10 cellular contexts compared by ENCODE assay signal in the genomic region with DNA sequence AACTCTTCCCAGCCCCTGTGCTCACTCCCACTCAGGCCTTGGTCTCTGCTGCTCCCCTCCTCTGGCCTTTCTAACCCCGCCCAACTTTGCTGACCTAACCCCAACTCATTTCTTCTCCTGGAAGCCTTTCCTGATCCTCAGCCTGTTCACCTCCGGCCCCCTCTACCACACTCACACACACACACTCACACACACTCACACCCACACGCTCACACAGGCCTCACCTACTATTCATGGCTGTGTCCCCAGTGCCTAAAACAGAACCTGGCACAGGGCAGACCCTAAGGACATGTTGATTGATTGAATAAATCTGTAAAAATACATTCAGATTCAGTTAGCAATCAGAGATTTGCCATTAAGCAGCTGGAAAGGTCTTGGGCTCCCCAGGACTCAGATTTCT. TPM values are rescaled to one million over a fixed set of nuclear protein-coding genes. Genes with fewer than 3 reads are reported as not detected.
"Had no signal": no experiment of that assay in that cellular context is flagged by ENCODE, and none has a peak within 500 bp of the region (broad histone marks: within the 10 kb centered on the region; RNA-seq: fewer than 3 reads in every experiment).

No MANE protein-coding gene starts in this region.

- DNase-seq: IMR-90, KBM-7, KG1 had no signal

- H3K4me2 ChIP-seq: KMS-11 had no signal

- H3K36me3 Mint-ChIP-seq: IgD-negative memory B cell had no signal

- H3K4me3 ChIP-seq: K562 had no signal

- H3K4me1 Mint-ChIP-seq: IgD-negative memory B cell had no signal

- ATAC-seq: HepG2, K562 had no signal

- H3K27ac ChIP-seq: HL-60, KMS-11 had no signal

RNA-seq across cellular contexts. Expression of a gene that starts 28.5 kb away (rescaled TPM):
- total RNA-seq: HepG2, HT-29, HT1080, IMR-90 had no signal
- polyA plus RNA-seq: HepG2, IgD-negative memory B cell, IMR-90, K562 had no signal
